ENCODE assay signal across 8 cellular contexts in the genomic region with DNA sequence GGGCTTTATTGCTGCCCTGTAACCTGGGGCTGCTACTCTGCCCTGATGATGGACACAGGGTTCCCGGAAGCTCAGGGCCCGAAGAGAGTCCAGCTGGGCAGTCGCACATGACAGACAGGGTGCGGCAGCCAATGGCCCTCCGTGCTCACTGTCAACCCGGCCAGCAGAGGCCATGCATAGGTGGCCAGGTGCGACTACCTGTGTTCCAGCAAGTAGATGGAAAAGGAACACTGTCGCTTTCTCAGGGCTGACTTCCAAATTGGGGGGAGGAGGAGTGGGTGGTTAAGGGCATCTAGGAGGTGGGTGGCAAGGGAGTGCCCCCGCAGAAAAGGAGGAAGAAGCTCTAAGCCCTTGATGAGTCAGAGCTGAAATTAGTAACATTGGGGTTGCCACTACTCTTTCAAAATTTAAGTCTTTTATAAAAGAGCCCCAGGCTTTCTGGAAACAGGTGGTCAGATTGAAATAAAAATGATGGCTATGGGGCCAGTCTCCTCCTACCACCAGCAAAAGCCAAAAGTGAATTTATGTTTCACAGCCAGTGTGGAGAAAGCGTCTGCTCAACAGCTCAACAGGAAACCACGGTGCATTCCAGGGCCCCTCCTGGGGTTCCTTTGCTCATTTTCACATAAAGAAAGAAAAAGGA. TPM values are rescaled to one million over a fixed set of nuclear protein-coding genes. Genes with fewer than 3 reads are reported as not detected.
DNase-seq lines count a peak whose midpoint lies in the region; TF ChIP-seq lines count a peak whose summit lies in the region.

No MANE protein-coding gene starts in this region.

- no peak for TF ChIP-seq CTCF in fibroblast of the aortic adventitia (IDR thresholded peaks at IDR 0.05; ENCODE audit: insufficient read depth, low read length)

- CTCF ChIA-PET in activated CD4-positive, alpha-beta memory T cell treated with anti-CD3 and anti-CD28 coated beads for 36 hours (lab: Charles Lee) = no interaction called here

- POLR2A ChIA-PET in activated CD4-positive, alpha-beta memory T cell treated with anti-CD3 and anti-CD28 coated beads for 36 hours (lab: Charles Lee) = no interaction called here

- no peaks in the 10 kb centered on the region for H3K36me3 ChIP-seq in MG63

- TF ChIP-seq POLR2A in erythroblast (IDR thresholded peaks at IDR 0.05; ENCODE audit: low read length) = no peak

- no peak overlapping the region for H3K4me3 Mint-ChIP-seq in activated CD4-positive, alpha-beta memory T cell treated with anti-CD3 and anti-CD28 coated beads for 36 hours

- no peaks in the 10 kb centered on the region for H3K27me3 ChIP-seq in MG63

- DNase-seq in stimulated activated CD4-positive, alpha-beta T cell treated with anti-CD3 and anti-CD28 coated beads, Interleukin-2, amount 100 ng/mL, for 4 hours (ENCODE audit: low read depth) = peak; percentile 16
- no peak for DNase-seq in stimulated activated CD4-positive, alpha-beta T cell treated with anti-CD3 and anti-CD28 coated beads, Interleukin-2, amount 100 ng/mL, for 24 hours
- DNase-seq in MG63 (peak; percentile 56), fibroblast of the aortic adventitia (ENCODE audit: low read depth) (peak; percentile 81), HPDE6-E6E7 (ENCODE audit: extremely low spot score) (no peak), NCI-H2196 treated with DMSO at 0.1 percent for 48 hours (lab: John Stamatoyannopoulos, UW; ENCODE audit: unreplicated experiment) (no peak), erythroblast (lab: John Stamatoyannopoulos, UW) (no peak)
- DNase-seq in activated CD4-positive, alpha-beta memory T cell treated with anti-CD3 and anti-CD28 coated beads for 36 hours = no peak

- intact Hi-C loops in activated CD4-positive, alpha-beta memory T cell treated with anti-CD3 and anti-CD28 coated beads for 36 hours (cut with micrococcal nuclease) = loop anchor here (2.0 kb wide), 1 partner anchor 38 kb away; a partner anchor contains a TSS

- peaks cover 14% of the 10 kb centered on the region for H3K4me1 Mint-ChIP-seq in activated CD4-positive, alpha-beta memory T cell treated with anti-CD3 and anti-CD28 coated beads for 36 hours (ENCODE audit: low read depth)

- no peaks in the 10 kb centered on the region for H3K9me3 Mint-ChIP-seq in activated CD4-positive, alpha-beta memory T cell treated with anti-CD3 and anti-CD28 coated beads for 36 hours

- H3K27ac Mint-ChIP-seq in activated CD4-positive, alpha-beta memory T cell treated with anti-CD3 and anti-CD28 coated beads for 36 hours = no peak overlapping the region

- no peaks in the 10 kb centered on the region for H3K27me3 Mint-ChIP-seq in activated CD4-positive, alpha-beta memory T cell treated with anti-CD3 and anti-CD28 coated beads for 36 hours

- no peaks in the 10 kb centered on the region for H3K9me3 ChIP-seq in MG63

- H3K4me3 ChIP-seq in MG63 (no peak overlapping the region), fibroblast of the aortic adventitia (ENCODE audit: low read depth, low read length) (no peak overlapping the region)

- no peaks in the 10 kb centered on the region for H3K36me3 Mint-ChIP-seq in activated CD4-positive, alpha-beta memory T cell treated with anti-CD3 and anti-CD28 coated beads for 36 hours

RNA-seq across cellular contexts. Expression of a gene that starts 2.3 kb away (rescaled TPM):
- total RNA-seq in MG63 (2014; rRNA removed; shearing (Covaris generic); ENCODE audit: low replicate concordance) = 0.13 TPM in 1 of 2 replicates, not detected in the other
- 2.4 and 2.5 TPM in 2 replicates for total RNA-seq in fibroblast of the aortic adventitia (ENCODE audit: low replicate concordance)
- total RNA-seq in activated CD4-positive, alpha-beta memory T cell treated with anti-CD3 and anti-CD28 coated beads for 36 hours = under 1 TPM; 0.29 to 0.31 TPM

RNA-seq across cellular contexts. Expression of a gene that starts 38.2 kb away (rescaled TPM):
- 14.1 and 14.3 TPM in 2 replicates for total RNA-seq in MG63 (2014; rRNA removed; shearing (Covaris generic); ENCODE audit: low replicate concordance)
- total RNA-seq in fibroblast of the aortic adventitia (ENCODE audit: low replicate concordance) = 32.5 and 89.7 TPM in 2 replicates
- 1 to 10 TPM; 7.7 to 7.9 TPM for total RNA-seq in activated CD4-positive, alpha-beta memory T cell treated with anti-CD3 and anti-CD28 coated beads for 36 hours

Comparison
In these comparisons a context has a peak if more than half of its experiments do, and no peak if none do; other contexts are left out.
1. DNase-seq: peak in stimulated activated CD4-positive, alpha-beta T cell treated with anti-CD3 and anti-CD28 coated beads, Interleukin-2, amount 100 ng/mL, for 4 hours (single experiment), MG63 (single experiment) and fibroblast of the aortic adventitia (single experiment); none in stimulated activated CD4-positive, alpha-beta T cell treated with anti-CD3 and anti-CD28 coated beads, Interleukin-2, amount 100 ng/mL, for 24 hours (0 of 2), HPDE6-E6E7 (single experiment), activated CD4-positive, alpha-beta memory T cell treated with anti-CD3 and anti-CD28 coated beads for 36 hours (single experiment), NCI-H2196 treated with DMSO at 0.1 percent for 48 hours (single experiment) and erythroblast (0 of 2).